ENCODE assay signal across 36 cellular contexts in genomic region chr14:62602712-62603111, GRCh38.
"Had no signal": no experiment of that assay in that cellular context is flagged by ENCODE, and none has a peak within 500 bp of the region (broad histone marks: within the 10 kb centered on the region; RNA-seq: fewer than 3 reads in every experiment).

No MANE protein-coding gene starts in this region.

- DNase-seq: Karpas-422, Kasumi-1, MG63, MM.1S, MV-4-11, NCI-H1048, NCI-H1092, NCI-H1092 treated with DMSO at 0.1 percent for 48 hours, NCI-H1105, NCI-H1105 treated with DMSO at 0.1 percent for 48 hours, NCI-H1417, NCI-H1417 treated with DMSO at 0.1 percent for 48 hours, NCI-H1436, NCI-H1436 treated with DMSO at 0.1 percent for 48 hours, NCI-H146, NCI-H1694, NCI-H1694 treated with DMSO at 0.1 percent for 48 hours, NCI-H187, NCI-H187 treated with DMSO at 0.1 percent for 48 hours, NCI-H1930, NCI-H2029, NCI-H2029 treated with DMSO at 0.1 percent for 48 hours, NCI-H2081, NCI-H2081 treated with DMSO at 0.1 percent for 48 hours, NCI-H2107, NCI-H2171, NCI-H2171 treated with DMSO at 0.1 percent for 48 hours, NCI-H2227 treated with DMSO at 0.1 percent for 48 hours, NCI-H226, NCI-H345, NCI-H446, NCI-H510A, NCI-H510A treated with DMSO at 0.1 percent for 48 hours, NCI-H524, NCI-H524 treated with DMSO at 0.1 percent for 48 hours had no signal

- H3K9ac ChIP-seq: KMS-11 had no signal

- H3K27me3 ChIP-seq: MG63 had no signal

- H3K9me3 ChIP-seq: MG63 had no signal

- H3K36me3 ChIP-seq: MG63 had no signal

- H3K4me3 ChIP-seq: MG63 had no signal

- H3K4me2 ChIP-seq: KMS-11 had no signal

- H3K27ac ChIP-seq: KMS-11 had no signal
